ENCODE assay signal across 21 cellular contexts in genomic region chr4:8705161-8706145, GRCh38.
DNase-seq lines count a peak whose midpoint lies in the region; ATAC-seq, FAIRE-seq and TF ChIP-seq lines count a peak whose summit lies in the region.
"Had no signal": no experiment of that assay in that cellular context is flagged by ENCODE, and none has a peak within 500 bp of the region (broad histone marks: within the 10 kb centered on the region; RNA-seq: fewer than 3 reads in every experiment).

No MANE protein-coding gene starts in this region.

- no peak overlapping the region for H3K9ac ChIP-seq in kidney (ENCODE audit: low read length in 2 of 2)
- H3K9ac ChIP-seq: SK-N-SH had no signal

- H3K36me3 ChIP-seq in H7 (replicated peaks; ENCODE audit: control insufficient read depth, insufficient read depth, low read length) (no peaks in the 10 kb centered on the region), kidney (ENCODE audit: control insufficient read depth in 1 of 2, insufficient read depth in 2 of 2, low read length in 2 of 2) (no peaks in the 10 kb centered on the region), osteoblast (ENCODE audit: insufficient read depth, low read length) (no peaks in the 10 kb centered on the region), transverse colon (no peaks in the 10 kb centered on the region)
- H3K36me3 ChIP-seq: cardiac muscle cell, HAP-1, stomach had no signal

- DNase-seq in 8988T (peak; percentile 8), H7 (peak; percentile 68), kidney (peak; percentile 47), osteoblast (ENCODE audit: insufficient read length, low spot score, missing footprints) (peak; percentile 53), NCI-H2196 (lab: John Stamatoyannopoulos, UW; ENCODE audit: unreplicated experiment) (no peak), transverse colon (no peak)
- DNase-seq: activated CD4-positive, alpha-beta memory T cell treated with anti-CD3 and anti-CD28 coated beads, Interleukin-2, amount 10 ng/mL, durations not matched to agents 7 days and 5 days; activated naive CD4-positive, alpha-beta T cell treated with anti-CD3 and anti-CD28 coated beads for 36 hours; activated T-cell treated with anti-CD3 and anti-CD28 coated beads, Interleukin-2, amount 50 U/mL, for 1 hour; anterior cingulate cortex; CD4-positive, alpha-beta T cell; DMS153; GDM1; NCI-H1417; nucleus accumbens; SK-N-SH; stomach had no signal

- WGBS in transverse colon (ENCODE audit: low coverage in 1 of 2), 2 donors = 33 to 64% methylated on average over 1 to 22 of the region's 23 CpGs

- TF ChIP-seq EP300 in transverse colon (IDR thresholded peaks at IDR 0.05; ENCODE audit: low read depth) = no peak

- no peak overlapping the region for H2AFZ ChIP-seq in osteoblast (ENCODE audit: low read length)

- H3K9me3 ChIP-seq in kidney (ENCODE audit: control insufficient read depth in 1 of 2, low read length in 2 of 2) = no peaks in the 10 kb centered on the region
- no peaks in the 10 kb centered on the region for H3K9me3 ChIP-seq in osteoblast (ENCODE audit: low read depth, low read length)
- H3K9me3 ChIP-seq in transverse colon = no peaks in the 10 kb centered on the region
- H3K9me3 ChIP-seq: HAP-1, SK-N-SH had no signal

- H3K27ac ChIP-seq in kidney (ENCODE audit: low read depth in 2 of 2, low read length in 2 of 2) = no peak overlapping the region
- H3K27ac ChIP-seq in osteoblast (ENCODE audit: low read depth, low read length) = no peak overlapping the region
- no peak overlapping the region for H3K27ac ChIP-seq in transverse colon
- H3K27ac ChIP-seq: cardiac muscle cell, stomach had no signal

- FAIRE-seq in kidney (lab: Jason Lieb, UNC) = no peak
- FAIRE-seq: GM18507 had no signal

- H4K20me1 ChIP-seq in osteoblast (ENCODE audit: insufficient read depth, low read length) = no peaks in the 10 kb centered on the region

- in situ Hi-C loops in transverse colon (cut with MboI; ENCODE audit: low pct_ligation_motif_present in 1 of 4, low pct_unique_long_range_greater_than_20kb in 1 of 4, low sequenced_read_pairs in 3 of 4) = no loop called here

- H3K79me2 ChIP-seq in osteoblast (ENCODE audit: insufficient read depth, low read length) = no peaks in the 10 kb centered on the region

- TF ChIP-seq CTCF in kidney (IDR thresholded peaks at IDR 0.05; ENCODE audit: borderline replicate concordance, extremely low read depth, insufficient read depth) (no peak), osteoblast (IDR thresholded peaks at IDR 0.05; ENCODE audit: extremely low read depth, low read depth, low read length) (no peak), transverse colon (IDR thresholded peaks at IDR 0.05) (no peak)

- no peak for ATAC-seq in HG03439 (IDR thresholded peaks at IDR 0.05; ENCODE audit: unreplicated experiment)

- H3K4me1 ChIP-seq in kidney (ENCODE audit: control insufficient read depth in 1 of 2, insufficient read depth in 1 of 2, low read depth in 1 of 2, low read length in 2 of 2) (no peaks in the 10 kb centered on the region), osteoblast (ENCODE audit: insufficient read depth, low read length) (no peaks in the 10 kb centered on the region), transverse colon (no peaks in the 10 kb centered on the region)
- H3K4me1 ChIP-seq: HAP-1, stomach had no signal

- TF ChIP-seq POLR2A in transverse colon (IDR thresholded peaks at IDR 0.05) = no peak

- H3K27me3 ChIP-seq in H7 (ENCODE audit: control insufficient read depth, insufficient read depth, low read length) = no peaks in the 10 kb centered on the region
- H3K27me3 ChIP-seq in osteoblast (ENCODE audit: insufficient read depth, low read length) = peaks cover 11% of the 10 kb centered on the region
- no peaks in the 10 kb centered on the region for H3K27me3 ChIP-seq in transverse colon
- H3K27me3 ChIP-seq: cardiac muscle cell had no signal

- H3K4me3 ChIP-seq in H7 (ENCODE audit: insufficient read depth, low read depth, low read length) (no peak overlapping the region), kidney (ENCODE audit: low read length in 2 of 2) (no peak overlapping the region), osteoblast (ENCODE audit: insufficient read depth, low read length) (no peak overlapping the region), transverse colon (no peak overlapping the region)
- H3K4me3 ChIP-seq: cardiac muscle cell, HAP-1, stomach had no signal

- no peak overlapping the region for H3K4me2 ChIP-seq in osteoblast (ENCODE audit: insufficient read depth, low read length)
- H3K4me2 ChIP-seq: SK-N-SH had no signal

- intact Hi-C loops in kidney (cut with DNase I) (no loop called here), transverse colon (cut with DNase I; ENCODE audit: low total_unique reads) (no loop called here)

Comparison
In these comparisons a context has a peak if more than half of its experiments do, and no peak if none do; other contexts are left out.
1. DNase-seq: peak in 8988T (single experiment), H7 (single experiment), kidney (single experiment) and osteoblast (single experiment); none in NCI-H2196 (single experiment) and transverse colon (single experiment).